13 cellular contexts compared by ENCODE assay signal in genomic region chr12:25041006-25041741, GRCh38.
A peak's percentile ranks its signal among the peaks of the same experiment; 100 is the strongest.
DNase-seq lines count a peak whose midpoint lies in the region; ATAC-seq and TF ChIP-seq lines count a peak whose summit lies in the region.
"Had no signal": no experiment of that assay in that cellular context is flagged by ENCODE, and none has a peak within 500 bp of the region (broad histone marks: within the 10 kb centered on the region; RNA-seq: fewer than 3 reads in every experiment).

No MANE protein-coding gene starts in this region.

- no peaks in the 10 kb centered on the region for H3K27me3 ChIP-seq in BLaER1 treated with 17β-estradiol and CSF1 and Interleukin-3, amounts not matched to agents 10 nM and 100 nM
- no peaks in the 10 kb centered on the region for H3K27me3 ChIP-seq in body of pancreas
- H3K27me3 ChIP-seq: esophagus squamous epithelium had no signal

- no peak for DNase-seq in endothelial cell (ENCODE audit: low spot score)
- no peak for DNase-seq in epidermal melanocyte (ENCODE audit: insufficient read length, low spot score)
- no peak for DNase-seq in body of pancreas
- DNase-seq in OCI-LY7 (ENCODE audit: low spot score): no peak
- DNase-seq: esophagus squamous epithelium, GM23248, left cardiac atrium, NCI-H345 had no signal

- H3K9me3 Mint-ChIP-seq in endothelial cell (ENCODE audit: unreplicated experiment): no peaks in the 10 kb centered on the region

- TF ChIP-seq CTCF in endothelial cell (IDR thresholded peaks at IDR 0.05; ENCODE audit: unreplicated experiment): no peak
- TF ChIP-seq CTCF in body of pancreas (IDR thresholded peaks at IDR 0.05): no peak
- TF ChIP-seq CTCF in OCI-LY7 (conservative IDR thresholded peaks at IDR 0.05; ENCODE audit: low read length): no peak

- peaks cover 16% of the 10 kb centered on the region for H3K4me1 Mint-ChIP-seq in endothelial cell (ENCODE audit: unreplicated experiment)

- intact Hi-C loops in body of pancreas (cut with DNase I) (no loop called here), OCI-LY7 (cut with micrococcal nuclease; ENCODE audit: unreplicated experiment) (no loop called here)

- H3K36me3 Mint-ChIP-seq in endothelial cell (ENCODE audit: low read depth, unreplicated experiment): no peaks in the 10 kb centered on the region

- 84 to 86% methylated on average over 9 of the region's 9 CpGs for WGBS in body of pancreas, 2 donors

- peak overlapping the region in 5 of 11 experiments; percentile 0 to 27 (median 7); a peak in 4 of 22 replicates for H3K9ac ChIP-seq in BLaER1 treated with 17β-estradiol and CSF1 and Interleukin-3, amounts not matched to agents 10 nM and 100 nM
- H3K9ac ChIP-seq: GM23248 had no signal

- no peak overlapping the region for H2AFZ ChIP-seq in OCI-LY7 (ENCODE audit: low read length)
- H2AFZ ChIP-seq: GM23248 had no signal

- H3K4me2 ChIP-seq in BLaER1 treated with 17β-estradiol and CSF1 and Interleukin-3, amounts not matched to agents 10 nM and 100 nM: peak overlapping the region in 8 of 11 experiments; percentile 0 to 55 (median 20); a peak in 12 of 22 replicates
- no peak overlapping the region for H3K4me2 ChIP-seq in OCI-LY7 (ENCODE audit: low read length)

- peaks cover 10 to 36% (median 18%) of the 10 kb centered on the region in 11 experiments; a peak in 21 of 22 replicates for H3K9me3 ChIP-seq in BLaER1 treated with 17β-estradiol and CSF1 and Interleukin-3, amounts not matched to agents 10 nM and 100 nM (replicated peaks in 1 of 11)
- H3K9me3 ChIP-seq in body of pancreas (no peaks in the 10 kb centered on the region), OCI-LY7 (ENCODE audit: low read length) (peaks cover 21% of the 10 kb centered on the region)
- H3K9me3 ChIP-seq: esophagus squamous epithelium had no signal

- peak; percentile 62 for ATAC-seq in GM21423 (IDR thresholded peaks at IDR 0.05; ENCODE audit: unreplicated experiment)
- peak; percentile 92 for ATAC-seq in HG03175 (IDR thresholded peaks at IDR 0.05; ENCODE audit: unreplicated experiment)
- ATAC-seq in body of pancreas: no peak
- no peak for ATAC-seq in GM21526 (IDR thresholded peaks at IDR 0.05; ENCODE audit: low FRiP score, unreplicated experiment)
- ATAC-seq: K562 had no signal

- no peak overlapping the region for H3K4me3 Mint-ChIP-seq in endothelial cell (ENCODE audit: unreplicated experiment)

- H3K9me2 ChIP-seq in OCI-LY7 (ENCODE audit: insufficient read depth, low read length): no peaks in the 10 kb centered on the region

- H3K27ac Mint-ChIP-seq in endothelial cell (ENCODE audit: unreplicated experiment): peak overlapping the region; percentile 77

- TF ChIP-seq POLR2A in body of pancreas (IDR thresholded peaks at IDR 0.05): no peak

- BruUV-seq in OCI-LY7 (replicated peaks; lab: Mats Ljungman, UMichigan): no TSS peak

- no peak overlapping the region for H3K4me3 ChIP-seq in BLaER1 treated with 17β-estradiol and CSF1 and Interleukin-3, amounts not matched to agents 10 nM and 100 nM
- H3K4me3 ChIP-seq in body of pancreas (no peak overlapping the region), OCI-LY7 (ENCODE audit: low read depth, low read length, poor library complexity, severe bottlenecking) (no peak overlapping the region)
- H3K4me3 ChIP-seq: esophagus squamous epithelium, GM23248, K562 had no signal

- peaks cover 0 to 98% (median 43%) of the 10 kb centered on the region in 11 experiments; a peak in 15 of 22 replicates for H3K36me3 ChIP-seq in BLaER1 treated with 17β-estradiol and CSF1 and Interleukin-3, amounts not matched to agents 10 nM and 100 nM
- H3K36me3 ChIP-seq in body of pancreas (replicated peaks in 1 of 2; ENCODE audit: insufficient read depth in 1 of 2, low read depth in 2 of 2) (no peaks in the 10 kb centered on the region), OCI-LY7 (ENCODE audit: insufficient read depth, low read length) (peaks cover 46% of the 10 kb centered on the region)
- H3K36me3 ChIP-seq: esophagus squamous epithelium had no signal

- POLR2A ChIA-PET in OCI-LY7 (lab: Charles Lee): interaction anchor here (0.7 to 8.6 kb wide), 5 partner anchors 11 to 44 kb away, joined by 3 to 63 read pairs (median 15); a partner anchor contains a TSS

- peak overlapping the region in 7 of 11 experiments; percentile 8 to 57 (median 54); a peak in 15 of 22 replicates for H3K27ac ChIP-seq in BLaER1 treated with 17β-estradiol and CSF1 and Interleukin-3, amounts not matched to agents 10 nM and 100 nM
- H3K27ac ChIP-seq in body of pancreas (no peak overlapping the region), OCI-LY7 (ENCODE audit: low read depth, low read length, poor library complexity, severe bottlenecking) (no peak overlapping the region)
- H3K27ac ChIP-seq: GM23248 had no signal

- CTCF ChIA-PET in OCI-LY7 (lab: Charles Lee; ENCODE audit: unreplicated experiment): interaction anchor here (1.0 kb wide), 1 partner anchor 12 kb away, joined by 3 read pairs; no protein-coding TSS in a partner anchor

- H3K4me1 ChIP-seq in BLaER1 treated with 17β-estradiol and CSF1 and Interleukin-3, amounts not matched to agents 10 nM and 100 nM: peaks cover 0 to 21% (median 17%) of the 10 kb centered on the region in 10 experiments; a peak in 16 of 20 replicates
- no peaks in the 10 kb centered on the region for H3K4me1 ChIP-seq in body of pancreas
- H3K4me1 ChIP-seq in OCI-LY7 (ENCODE audit: insufficient read depth, low read length, poor library complexity, severe bottlenecking): no peaks in the 10 kb centered on the region

- no peaks in the 10 kb centered on the region for H3K79me2 ChIP-seq in OCI-LY7 (ENCODE audit: insufficient read depth, low read depth, low read length)

- H3K27me3 Mint-ChIP-seq in endothelial cell (ENCODE audit: unreplicated experiment): no peaks in the 10 kb centered on the region

- no peaks in the 10 kb centered on the region for H4K20me1 ChIP-seq in BLaER1 treated with 17β-estradiol and CSF1 and Interleukin-3, amounts not matched to agents 10 nM and 100 nM
- no peaks in the 10 kb centered on the region for H4K20me1 ChIP-seq in OCI-LY7 (ENCODE audit: insufficient read depth, low read length)

Comparison
In these comparisons a context has a peak if more than half of its experiments do, and no peak if none do; other contexts are left out.
1. H3K27ac ChIP-seq: peak in BLaER1 treated with 17β-estradiol and CSF1 and Interleukin-3, amounts not matched to agents 10 nM and 100 nM (7 of 11); none in body of pancreas (0 of 4) and OCI-LY7 (single experiment).
2. ATAC-seq: peak in GM21423 (single experiment) and HG03175 (single experiment); none in body of pancreas (single experiment) and GM21526 (single experiment).